Comparison of ENCODE assay signal across 13 cellular contexts in genomic region chr7:30247546-30248386, GRCh38. TPM values are rescaled to one million over a fixed set of nuclear protein-coding genes. Genes with fewer than 3 reads are reported as not detected.
DNase-seq lines count a peak whose midpoint lies in the region; ATAC-seq and FAIRE-seq lines count a peak whose summit lies in the region.
"Had no signal": no experiment of that assay in that cellular context is flagged by ENCODE, and none has a peak within 500 bp of the region (broad histone marks: within the 10 kb centered on the region; RNA-seq: fewer than 3 reads in every experiment).

No MANE protein-coding gene starts in this region.

- peak; percentile 91 for FAIRE-seq in islet of Langerhans (lab: Jason Lieb, UNC)

- peak; percentile 84 for DNase-seq in DMS153 (lab: John Stamatoyannopoulos, UW)
- peak; percentile 53 for DNase-seq in NCI-H1417 treated with DMSO at 0.1 percent for 48 hours (lab: John Stamatoyannopoulos, UW)
- peak; percentile 96 for DNase-seq in NCI-H69 (lab: John Stamatoyannopoulos, UW)
- no peak for DNase-seq in left lobe of liver (ENCODE audit: low spot score)
- no peak for DNase-seq in globus pallidus (ENCODE audit: low spot score)
- DNase-seq: activated CD4-positive, alpha-beta T cell treated with anti-CD3 and anti-CD28 coated beads, Interleukin-2, amount 50 U/mL, for 4 hours; aorta; dermis blood vessel endothelial cell; stimulated activated CD4-positive, alpha-beta T cell treated with anti-CD3 and anti-CD28 coated beads, Interleukin-4, amount 100 ng/mL, for 24 hours; stimulated activated naive CD4-positive, alpha-beta T cell treated with Interleukin-2 at 50 U/mL for 16 hours had no signal

- ATAC-seq in left lobe of liver (no peak), HG02840 (IDR thresholded peaks at IDR 0.05; ENCODE audit: low FRiP score, unreplicated experiment) (no peak), GM18909 (IDR thresholded peaks at IDR 0.05; ENCODE audit: poor library complexity, unreplicated experiment) (no peak)

RNA-seq across cellular contexts. Expression of gene ZNRF2, which starts 36.6 kb away (rescaled TPM):
- 18.6 TPM for total RNA-seq in left lobe of liver

Comparison
In these comparisons a context has a peak if more than half of its experiments do, and no peak if none do; other contexts are left out.
1. DNase-seq: peak in DMS153 (single experiment), NCI-H1417 treated with DMSO at 0.1 percent for 48 hours (single experiment) and NCI-H69 (single experiment); none in left lobe of liver (single experiment) and globus pallidus (single experiment).